Comparison of ENCODE assay signal across 12 cellular contexts in the genomic region with DNA sequence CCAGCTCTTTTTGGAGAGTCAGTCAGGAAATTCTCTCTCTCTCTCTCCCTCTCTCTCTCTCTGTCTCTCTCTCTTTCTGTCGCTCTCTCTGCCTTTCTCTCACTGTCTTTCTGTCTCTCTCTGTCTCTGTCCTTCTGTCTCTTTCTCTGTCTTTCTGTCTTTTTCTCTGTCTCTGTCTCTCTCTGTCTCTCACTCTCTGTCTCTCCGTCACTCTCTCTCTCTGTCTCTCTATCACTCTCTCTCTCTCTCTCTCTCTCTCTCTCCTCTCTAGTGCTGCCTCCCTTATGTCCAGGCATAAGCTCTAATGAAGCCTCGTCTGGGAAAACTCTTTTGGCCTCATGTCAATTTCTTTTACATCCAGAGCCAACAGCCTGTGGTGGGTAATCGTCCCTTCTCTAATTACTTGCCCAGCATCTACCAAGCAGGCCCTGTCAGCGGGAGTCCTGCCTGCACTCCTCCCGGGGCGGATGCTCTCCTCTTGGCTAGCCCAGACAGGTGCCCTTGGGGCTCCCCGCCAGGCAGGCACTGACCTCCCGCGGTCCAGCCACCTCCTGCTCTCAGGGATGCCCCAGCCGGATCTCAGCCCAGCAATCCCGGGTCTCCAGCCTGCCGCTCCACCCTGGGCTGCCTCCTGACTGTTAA.
A peak's percentile ranks its signal among the peaks of the same experiment; 100 is the strongest.
DNase-seq lines count a peak whose midpoint lies in the region; ATAC-seq, FAIRE-seq and TF ChIP-seq lines count a peak whose summit lies in the region.
"Had no signal": no experiment of that assay in that cellular context is flagged by ENCODE, and none has a peak within 500 bp of the region (broad histone marks: within the 10 kb centered on the region; RNA-seq: fewer than 3 reads in every experiment).

No MANE protein-coding gene starts in this region.

- H3K4me1 ChIP-seq in neuronal stem cell (ENCODE audit: control insufficient read depth in 2 of 2, insufficient read depth in 1 of 2, low read depth in 1 of 2, low read length in 2 of 2) = peaks cover 18 to 26% of the 10 kb centered on the region in 2 donors
- no peaks in the 10 kb centered on the region for H3K4me1 ChIP-seq in small intestine (ENCODE audit: control insufficient read depth in 2 of 2, insufficient read depth in 1 of 2, low read depth in 1 of 2, low read length in 1 of 2)

- H3K36me3 ChIP-seq in neuronal stem cell (replicated peaks in 1 of 2; ENCODE audit: control insufficient read depth in 2 of 2, insufficient read depth in 2 of 2, low read length in 2 of 2) (no peaks in the 10 kb centered on the region), small intestine (ENCODE audit: control insufficient read depth in 2 of 2, insufficient read depth in 2 of 2, low read length in 2 of 2) (no peaks in the 10 kb centered on the region)
- H3K36me3 ChIP-seq: suprapubic skin had no signal

- H3K27ac ChIP-seq in coronary artery (peak overlapping the region in 1 of 2 donors; percentile 66), neuronal stem cell (replicated peaks; ENCODE audit: low read length) (no peak overlapping the region), small intestine (ENCODE audit: low read depth in 1 of 2, low read length in 1 of 2) (no peak overlapping the region)

- no peaks in the 10 kb centered on the region for H3K27me3 Mint-ChIP-seq in activated CD4-positive, alpha-beta memory T cell treated with anti-CD3 and anti-CD28 coated beads, Interleukin-2, amount 10 ng/mL, durations not matched to agents 7 days and 5 days
- H3K27me3 Mint-ChIP-seq: memory B cell had no signal

- H3K27me3 ChIP-seq in neuronal stem cell (ENCODE audit: control insufficient read depth in 3 of 3, insufficient read depth in 3 of 3, low read depth in 1 of 3, low read length in 3 of 3) (no peaks in the 10 kb centered on the region), small intestine (ENCODE audit: control insufficient read depth in 2 of 2, insufficient read depth in 2 of 2, low read length in 2 of 2) (no peaks in the 10 kb centered on the region)
- H3K27me3 ChIP-seq: suprapubic skin had no signal

- no peak overlapping the region for H3K4me2 ChIP-seq in neuronal stem cell (ENCODE audit: insufficient read depth, low read length, poor library complexity, severe bottlenecking)

- H2BK120ac ChIP-seq in neuronal stem cell (ENCODE audit: low read depth, low read length) = no peak overlapping the region

- WGBS in neuronal stem cell (ENCODE audit: extremely low coverage in 2 of 2, insufficient read length in 2 of 2, insufficient replicate concordance in 1 of 2), 2 donors = no CpG with 5 or more reads among the region's 13 CpGs
- WGBS in small intestine, 3 donors = 53 to 67% (median 62%) methylated on average over 13 of the region's 13 CpGs

- no peaks in the 10 kb centered on the region for H3K9me3 ChIP-seq in neuronal stem cell (replicated peaks in 1 of 2; ENCODE audit: control insufficient read depth in 2 of 2, insufficient read depth in 1 of 2, low read depth in 1 of 2, low read length in 2 of 2)
- H3K9me3 ChIP-seq in small intestine (ENCODE audit: control insufficient read depth, low read depth) = no peaks in the 10 kb centered on the region
- H3K9me3 ChIP-seq: suprapubic skin had no signal

- no peak overlapping the region for H3K4ac ChIP-seq in neuronal stem cell (ENCODE audit: low read length)

- no peak overlapping the region for H4K91ac ChIP-seq in neuronal stem cell (ENCODE audit: low read depth, low read length, poor library complexity)

- H3K9ac ChIP-seq in neuronal stem cell (ENCODE audit: low read depth, low read length, poor library complexity) = no peak overlapping the region

- no peak overlapping the region for H2BK5ac ChIP-seq in neuronal stem cell (ENCODE audit: low read length)

- no peak for ATAC-seq in GM21515 (IDR thresholded peaks at IDR 0.05; ENCODE audit: unreplicated experiment)

- H3K4me1 Mint-ChIP-seq in activated CD4-positive, alpha-beta memory T cell treated with anti-CD3 and anti-CD28 coated beads, Interleukin-2, amount 10 ng/mL, durations not matched to agents 7 days and 5 days = peaks cover 22% of the 10 kb centered on the region

- CTCF ChIA-PET in activated CD4-positive, alpha-beta memory T cell treated with anti-CD3 and anti-CD28 coated beads, Interleukin-2, amount 10 ng/mL, durations not matched to agents 7 days and 5 days (lab: Charles Lee) = interaction anchor here (1.6 to 7.9 kb wide), 3 partner anchors 8 to 144 kb away, joined by 4 to 134 read pairs (median 33); partner anchors contain the start of gene NEURL3

- H2AK5ac ChIP-seq in neuronal stem cell (ENCODE audit: low read depth, low read length) = no peak overlapping the region

- no peak overlapping the region for H3K27ac Mint-ChIP-seq in activated CD4-positive, alpha-beta memory T cell treated with anti-CD3 and anti-CD28 coated beads, Interleukin-2, amount 10 ng/mL, durations not matched to agents 7 days and 5 days
- H3K27ac Mint-ChIP-seq: memory B cell had no signal

- no peaks in the 10 kb centered on the region for H3K79me1 ChIP-seq in neuronal stem cell (ENCODE audit: low read depth, low read length)

- no peak overlapping the region for H2BK15ac ChIP-seq in neuronal stem cell (ENCODE audit: low read length)

- no peaks in the 10 kb centered on the region for H3K36me3 Mint-ChIP-seq in activated CD4-positive, alpha-beta memory T cell treated with anti-CD3 and anti-CD28 coated beads, Interleukin-2, amount 10 ng/mL, durations not matched to agents 7 days and 5 days (ENCODE audit: low read depth)
- H3K36me3 Mint-ChIP-seq: memory B cell had no signal

- TF ChIP-seq CTCF in coronary artery (IDR thresholded peaks at IDR 0.05) = peak; percentile 83

- no peak overlapping the region for H3K14ac ChIP-seq in neuronal stem cell (ENCODE audit: low read length)

- H2BK12ac ChIP-seq in neuronal stem cell (ENCODE audit: low read length) = no peak overlapping the region

- no peak overlapping the region for H4K8ac ChIP-seq in neuronal stem cell (ENCODE audit: low read depth, low read length)

- peak; percentile 48 for DNase-seq in H4 (ENCODE audit: low spot score)
- DNase-seq in NCI-H345 (lab: John Stamatoyannopoulos, UW) = peak; percentile 68
- DNase-seq in coronary artery (ENCODE audit: low spot score) = no peak
- no peak for DNase-seq in neuronal stem cell (ENCODE audit: low spot score)
- no peak for DNase-seq in small intestine
- DNase-seq in T-helper 9 cell = no peak
- DNase-seq in activated CD4-positive, alpha-beta memory T cell treated with anti-CD3 and anti-CD28 coated beads, Interleukin-2, amount 10 ng/mL, durations not matched to agents 7 days and 5 days = no peak
- DNase-seq: activated effector memory CD4-positive, alpha-beta T cell treated with anti-CD3 and anti-CD28 coated beads, Interleukin-2, amount 50 U/mL, for 16 hours; MM.1S had no signal

- H3K4me3 Mint-ChIP-seq in activated CD4-positive, alpha-beta memory T cell treated with anti-CD3 and anti-CD28 coated beads, Interleukin-2, amount 10 ng/mL, durations not matched to agents 7 days and 5 days = no peak overlapping the region
- H3K4me3 Mint-ChIP-seq: memory B cell had no signal

- no peak overlapping the region for H3K4me3 ChIP-seq in coronary artery
- no peak overlapping the region for H3K4me3 ChIP-seq in neuronal stem cell (ENCODE audit: low read length in 2 of 2)
- H3K4me3 ChIP-seq in small intestine (ENCODE audit: low read depth in 1 of 2, low read length in 2 of 2) = no peak overlapping the region
- H3K4me3 ChIP-seq: suprapubic skin had no signal

- POLR2A ChIA-PET in activated CD4-positive, alpha-beta memory T cell treated with anti-CD3 and anti-CD28 coated beads, Interleukin-2, amount 10 ng/mL, durations not matched to agents 7 days and 5 days (lab: Charles Lee) = no interaction called here

- H2AFZ ChIP-seq in neuronal stem cell (ENCODE audit: low read length) = peak overlapping the region; percentile 59

- FAIRE-seq in small intestine (lab: Jason Lieb, UNC) = no peak

- H3K9me3 Mint-ChIP-seq in activated CD4-positive, alpha-beta memory T cell treated with anti-CD3 and anti-CD28 coated beads, Interleukin-2, amount 10 ng/mL, durations not matched to agents 7 days and 5 days = no peaks in the 10 kb centered on the region
- H3K9me3 Mint-ChIP-seq: memory B cell had no signal

- H3K18ac ChIP-seq in neuronal stem cell (ENCODE audit: low read length) = no peak overlapping the region

- no peak overlapping the region for H3K23ac ChIP-seq in neuronal stem cell (ENCODE audit: low read depth, low read length, poor library complexity)

Comparison
In these comparisons a context has a peak if more than half of its experiments do, and no peak if none do; other contexts are left out.
1. DNase-seq: peak in H4 (single experiment) and NCI-H345 (single experiment); none in coronary artery (single experiment), neuronal stem cell (single experiment), small intestine (single experiment), T-helper 9 cell (single experiment) and activated CD4-positive, alpha-beta memory T cell treated with anti-CD3 and anti-CD28 coated beads, Interleukin-2, amount 10 ng/mL, durations not matched to agents 7 days and 5 days (single experiment).